35 cellular contexts compared by ENCODE assay signal in the genomic region with DNA sequence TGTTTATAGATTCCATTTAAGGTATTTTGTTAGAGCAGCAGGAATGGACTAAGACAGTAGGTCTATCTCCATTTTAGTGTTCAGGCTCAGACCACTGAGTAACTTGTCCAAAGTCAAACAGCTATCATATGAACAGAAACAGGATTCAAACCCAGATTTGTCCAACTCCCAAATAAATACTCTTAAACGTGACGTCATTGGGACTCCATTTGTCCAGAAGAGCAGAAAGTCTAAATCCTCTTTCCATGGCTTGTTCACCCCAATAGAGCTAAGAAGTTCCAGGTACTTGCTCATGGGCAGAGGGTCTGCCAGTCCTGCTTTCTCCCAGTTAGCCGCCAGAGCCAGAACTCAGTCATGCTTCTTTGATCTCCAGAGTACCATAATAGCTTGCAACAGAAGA.
"Had no signal": no experiment of that assay in that cellular context is flagged by ENCODE, and none has a peak within 500 bp of the region (broad histone marks: within the 10 kb centered on the region; RNA-seq: fewer than 3 reads in every experiment).

No MANE protein-coding gene starts in this region.

- H3K9me3 ChIP-seq: MG63 had no signal

- H3K36me3 ChIP-seq: MG63 had no signal

- DNase-seq: Karpas-422, Kasumi-1, KG1, MG63, MM.1S, MV-4-11, NCI-H1048, NCI-H1092, NCI-H1092 treated with DMSO at 0.1 percent for 48 hours, NCI-H1105, NCI-H1105 treated with DMSO at 0.1 percent for 48 hours, NCI-H1417, NCI-H1417 treated with DMSO at 0.1 percent for 48 hours, NCI-H1436, NCI-H1436 treated with DMSO at 0.1 percent for 48 hours, NCI-H146, NCI-H1694, NCI-H1694 treated with DMSO at 0.1 percent for 48 hours, NCI-H187, NCI-H187 treated with DMSO at 0.1 percent for 48 hours, NCI-H1930, NCI-H2029, NCI-H2029 treated with DMSO at 0.1 percent for 48 hours, NCI-H2081, NCI-H2081 treated with DMSO at 0.1 percent for 48 hours, NCI-H2107, NCI-H2171, NCI-H2171 treated with DMSO at 0.1 percent for 48 hours, NCI-H2227 treated with DMSO at 0.1 percent for 48 hours, NCI-H226, NCI-H345, NCI-H446, NCI-H446 treated with DMSO at 0.1 percent for 48 hours, NCI-H510A had no signal

- H3K4me3 ChIP-seq: MG63 had no signal

- H3K9ac ChIP-seq: KMS-11 had no signal

- H3K4me2 ChIP-seq: KMS-11 had no signal

- H3K27me3 ChIP-seq: MG63 had no signal

- H3K27ac ChIP-seq: KMS-11 had no signal
